Comparison of ENCODE assay signal across 8 cellular contexts in genomic region chr3:177589921-177590336, GRCh38.
A peak's percentile ranks its signal among the peaks of the same experiment; 100 is the strongest.
DNase-seq lines count a peak whose midpoint lies in the region; ATAC-seq lines count a peak whose summit lies in the region.

No MANE protein-coding gene starts in this region.

- no peak overlapping the region for H3K4me3 Mint-ChIP-seq in stimulated activated effector memory CD8-positive, alpha-beta T cell treated with anti-CD3 and anti-CD28 coated beads, Interleukin-12 subunit alpha, Interleukin-12 subunit beta, amount 100 ng/mL, for 72 hours

- peak; percentile 91 for DNase-seq in A172 (ENCODE audit: low spot score)
- peak; percentile 53 for DNase-seq in NCI-H345 treated with DMSO at 0.1 percent for 48 hours (lab: John Stamatoyannopoulos, UW; ENCODE audit: unreplicated experiment)
- DNase-seq in epithelial cell of prostate (ENCODE audit: low read depth, low spot score): peak; percentile 94
- DNase-seq in stimulated activated effector memory CD8-positive, alpha-beta T cell treated with anti-CD3 and anti-CD28 coated beads, Interleukin-12 subunit alpha, Interleukin-12 subunit beta, amount 100 ng/mL, for 72 hours (ENCODE audit: low spot score in 2 of 2): no peak
- DNase-seq in central memory CD4-positive, alpha-beta T cell: no peak
- no peak for DNase-seq in SW 1271 (lab: John Stamatoyannopoulos, UW)

- no peak overlapping the region for H3K27ac Mint-ChIP-seq in stimulated activated effector memory CD8-positive, alpha-beta T cell treated with anti-CD3 and anti-CD28 coated beads, Interleukin-12 subunit alpha, Interleukin-12 subunit beta, amount 100 ng/mL, for 72 hours

- no peaks in the 10 kb centered on the region for H3K36me3 Mint-ChIP-seq in stimulated activated effector memory CD8-positive, alpha-beta T cell treated with anti-CD3 and anti-CD28 coated beads, Interleukin-12 subunit alpha, Interleukin-12 subunit beta, amount 100 ng/mL, for 72 hours

- peak overlapping the region; percentile 99 for H3K27ac ChIP-seq in epithelial cell of prostate

- H3K4me1 Mint-ChIP-seq in stimulated activated effector memory CD8-positive, alpha-beta T cell treated with anti-CD3 and anti-CD28 coated beads, Interleukin-12 subunit alpha, Interleukin-12 subunit beta, amount 100 ng/mL, for 72 hours: peaks cover 30% of the 10 kb centered on the region

- no peaks in the 10 kb centered on the region for H3K9me3 Mint-ChIP-seq in stimulated activated effector memory CD8-positive, alpha-beta T cell treated with anti-CD3 and anti-CD28 coated beads, Interleukin-12 subunit alpha, Interleukin-12 subunit beta, amount 100 ng/mL, for 72 hours

- ATAC-seq in GM18858 (IDR thresholded peaks at IDR 0.05; ENCODE audit: unreplicated experiment) (peak; percentile 86), HG03039 (IDR thresholded peaks at IDR 0.05; ENCODE audit: unreplicated experiment) (peak; percentile 69)
- peak; percentile 94 for ATAC-seq in stimulated activated effector memory CD8-positive, alpha-beta T cell treated with anti-CD3 and anti-CD28 coated beads, Interleukin-12 subunit alpha, Interleukin-12 subunit beta, amount 100 ng/mL, for 72 hours

Comparison
In these comparisons a context has a peak if more than half of its experiments do, and no peak if none do; other contexts are left out.
1. DNase-seq: peak in A172 (single experiment), NCI-H345 treated with DMSO at 0.1 percent for 48 hours (single experiment) and epithelial cell of prostate (single experiment); none in stimulated activated effector memory CD8-positive, alpha-beta T cell treated with anti-CD3 and anti-CD28 coated beads, Interleukin-12 subunit alpha, Interleukin-12 subunit beta, amount 100 ng/mL, for 72 hours (0 of 2), central memory CD4-positive, alpha-beta T cell (single experiment) and SW 1271 (0 of 2).
2. Peak in every context shown above with its lines, with median percentiles within 50 percentile points of each other: ATAC-seq.